ENCODE assay signal across 8 cellular contexts in the genomic region with DNA sequence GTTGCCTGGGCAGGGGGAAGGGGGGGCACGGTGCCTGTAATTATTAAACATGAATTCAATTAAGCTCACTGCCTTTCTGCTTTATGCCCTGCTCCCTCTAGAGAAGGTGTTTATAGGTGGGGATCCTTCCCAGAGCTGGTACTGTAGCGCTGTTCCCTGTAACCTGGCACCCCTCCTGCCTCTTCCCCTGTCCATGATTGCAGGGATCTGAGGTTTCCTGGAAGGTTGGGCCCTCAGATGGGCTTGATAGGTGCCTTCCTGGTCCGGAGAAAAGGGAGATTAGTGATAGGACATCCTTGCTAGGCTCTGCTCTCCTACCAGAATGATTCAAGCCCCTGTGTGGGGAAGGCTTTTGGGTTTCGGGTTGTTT. TPM values are rescaled to one million over a fixed set of nuclear protein-coding genes. Genes with fewer than 3 reads are reported as not detected.
A peak's percentile ranks its signal among the peaks of the same experiment; 100 is the strongest.
DNase-seq lines count a peak whose midpoint lies in the region; ATAC-seq and TF ChIP-seq lines count a peak whose summit lies in the region.

No MANE protein-coding gene starts in this region.

- peaks cover 30% of the 10 kb centered on the region for H3K36me3 Mint-ChIP-seq in activated naive CD4-positive, alpha-beta T cell treated with anti-CD3 and anti-CD28 coated beads for 36 hours (ENCODE audit: low read depth)

- intact Hi-C loops in activated naive CD4-positive, alpha-beta T cell treated with anti-CD3 and anti-CD28 coated beads for 36 hours (cut with micrococcal nuclease) = loop anchor here (1.0 to 2.0 kb wide), 3 partner anchors 21 to 36 kb away; partner anchors contain the start of genes EIF4G1 and PSMD2
- intact Hi-C loops in sciatic nerve (cut with DNase I) = no loop called here

- no peak for TF ChIP-seq POLR2A in Peyer's patch (IDR thresholded peaks at IDR 0.05)

- H3K4me3 Mint-ChIP-seq in activated naive CD4-positive, alpha-beta T cell treated with anti-CD3 and anti-CD28 coated beads for 36 hours = peak overlapping the region; percentile 80

- no peaks in the 10 kb centered on the region for H3K27me3 Mint-ChIP-seq in activated naive CD4-positive, alpha-beta T cell treated with anti-CD3 and anti-CD28 coated beads for 36 hours (ENCODE audit: low read depth)

- H3K4me1 ChIP-seq in Peyer's patch (peaks cover 0 to 24% (median 3%) of the 10 kb centered on the region in 4 donors), esophagus (ENCODE audit: control insufficient read depth in 2 of 2, insufficient read depth in 2 of 2, low read length in 1 of 2) (peaks cover 2 to 18% of the 10 kb centered on the region in 2 donors)

- H3K4me1 Mint-ChIP-seq in activated naive CD4-positive, alpha-beta T cell treated with anti-CD3 and anti-CD28 coated beads for 36 hours (ENCODE audit: low read depth) = peaks cover 58% of the 10 kb centered on the region

- peak; percentile 0 for ATAC-seq in sciatic nerve
- ATAC-seq in GM18519 (IDR thresholded peaks at IDR 0.05; ENCODE audit: low FRiP score, unreplicated experiment) = no peak

- H3K27ac Mint-ChIP-seq in activated naive CD4-positive, alpha-beta T cell treated with anti-CD3 and anti-CD28 coated beads for 36 hours = peak overlapping the region; percentile 87

- H3K4me3 ChIP-seq in Peyer's patch (peak overlapping the region; percentile 63 to 92 (median 78)), esophagus (ENCODE audit: low read depth in 1 of 2, low read length in 2 of 2) (peak overlapping the region in 1 of 2 donors; percentile 76)

- CTCF ChIA-PET in activated naive CD4-positive, alpha-beta T cell treated with anti-CD3 and anti-CD28 coated beads for 36 hours (lab: Charles Lee) = interaction anchor here (1.0 kb wide), 2 partner anchors 19 to 87 kb away, joined by 3 read pairs; no protein-coding TSS in a partner anchor

- TF ChIP-seq CTCF in Peyer's patch (IDR thresholded peaks at IDR 0.05) = no peak

- 50 to 54% methylated on average over 4 of the region's 4 CpGs for WGBS in esophagus, 2 donors

- no peaks in the 10 kb centered on the region for H3K9me3 ChIP-seq in Peyer's patch
- no peaks in the 10 kb centered on the region for H3K9me3 ChIP-seq in esophagus (ENCODE audit: control insufficient read depth in 2 of 2, insufficient read depth in 1 of 2, low read depth in 1 of 2, low read length in 1 of 2)

- H3K36me3 ChIP-seq in Peyer's patch (peaks cover 0 to 51% (median 0%) of the 10 kb centered on the region in 3 donors), esophagus (ENCODE audit: control insufficient read depth in 2 of 2, insufficient read depth in 2 of 2, low read length in 1 of 2) (peaks cover 19 to 35% of the 10 kb centered on the region in 2 donors)

- H3K27ac ChIP-seq in Peyer's patch = peak overlapping the region; percentile 89 to 98 (median 91)
- H3K27ac ChIP-seq in esophagus (ENCODE audit: low read depth in 2 of 2, low read length in 1 of 2) = peak overlapping the region; percentile 98 to 99

- H3K9me3 Mint-ChIP-seq in activated naive CD4-positive, alpha-beta T cell treated with anti-CD3 and anti-CD28 coated beads for 36 hours = no peaks in the 10 kb centered on the region

- DNase-seq in activated naive CD4-positive, alpha-beta T cell treated with anti-CD3 and anti-CD28 coated beads for 36 hours = no peak
- DNase-seq in activated naive CD4-positive, alpha-beta T cell treated with anti-CD3 and anti-CD28 coated beads, Interleukin-2, amount 50 U/mL, for 16 hours = no peak
- DNase-seq in Peyer's patch (no peak), sciatic nerve (ENCODE audit: low spot score) (no peak), GDM1 (lab: John Stamatoyannopoulos, UW) (no peak), pons (ENCODE audit: low spot score) (no peak)

- H3K27me3 ChIP-seq in Peyer's patch (no peaks in the 10 kb centered on the region), esophagus (ENCODE audit: control insufficient read depth in 1 of 2, insufficient read depth in 2 of 2, low read length in 2 of 2) (no peaks in the 10 kb centered on the region)

RNA-seq across cellular contexts. Expression of gene FAM131A, which starts 2.1 kb away (rescaled TPM):
- total RNA-seq in activated naive CD4-positive, alpha-beta T cell treated with anti-CD3 and anti-CD28 coated beads for 36 hours = 1 to 10 TPM; 3.8 to 5.0 TPM
- total RNA-seq in Peyer's patch (10 to 100 TPM in 3 of 4 donors, 1 to 10 TPM in 1; 5.8 to 47.9 (median 19.6) TPM), sciatic nerve (22.6 TPM)
- polyA plus RNA-seq in esophagus = 1 to 10 TPM; 7.7 to 9.5 TPM

RNA-seq across cellular contexts. Expression of gene EIF4G1, which starts 20.9 kb away (rescaled TPM):
- 100 to 1,000 TPM; 345 to 375 TPM for total RNA-seq in activated naive CD4-positive, alpha-beta T cell treated with anti-CD3 and anti-CD28 coated beads for 36 hours
- 100 to 1,000 TPM; 209 to 295 (median 244) TPM for total RNA-seq in Peyer's patch
- polyA plus RNA-seq in esophagus = 100 to 1,000 TPM; 222 to 257 TPM
- 248 TPM for total RNA-seq in sciatic nerve

RNA-seq across cellular contexts. Expression of gene CLCN2, which starts 26.1 kb away (rescaled TPM):
- 1 to 10 TPM; 2.9 TPM for total RNA-seq in activated naive CD4-positive, alpha-beta T cell treated with anti-CD3 and anti-CD28 coated beads for 36 hours
- 10 to 100 TPM; 11.6 to 87.8 (median 63.8) TPM for total RNA-seq in Peyer's patch
- polyA plus RNA-seq in esophagus = 1 to 10 TPM; 3.1 to 5.4 TPM
- 24.5 TPM for total RNA-seq in sciatic nerve

RNA-seq across cellular contexts. Expression of gene POLR2H, which starts 26.2 kb away (rescaled TPM):
- total RNA-seq in activated naive CD4-positive, alpha-beta T cell treated with anti-CD3 and anti-CD28 coated beads for 36 hours = 10 to 100 TPM; 76.5 to 89.9 TPM
- total RNA-seq in Peyer's patch (100 to 1,000 TPM in 3 of 4 donors, 10 to 100 TPM in 1; 90.8 to 307 (median 239) TPM), sciatic nerve (57.8 TPM)
- 100 to 1,000 TPM in 1 of 2 donors, 10 to 100 TPM in 1; 79.6 to 103 TPM for polyA plus RNA-seq in esophagus

RNA-seq across cellular contexts. Expression of gene PSMD2, which starts 36.2 kb away (rescaled TPM):
- total RNA-seq in activated naive CD4-positive, alpha-beta T cell treated with anti-CD3 and anti-CD28 coated beads for 36 hours = 100 to 1,000 TPM; 244 to 257 TPM
- total RNA-seq in Peyer's patch (100 to 1,000 TPM; 140 to 198 (median 155) TPM), sciatic nerve (122 TPM)
- 100 to 1,000 TPM in 1 of 2 donors, 10 to 100 TPM in 1; 50.1 to 156 TPM for polyA plus RNA-seq in esophagus
